Comparison of ENCODE assay signal across 14 cellular contexts in genomic region chr4:76881375-76881774, GRCh38. TPM values are rescaled to one million over a fixed set of nuclear protein-coding genes. Genes with fewer than 3 reads are reported as not detected.
A peak's percentile ranks its signal among the peaks of the same experiment; 100 is the strongest.
DNase-seq lines count a peak whose midpoint lies in the region; ATAC-seq and TF ChIP-seq lines count a peak whose summit lies in the region.
"Had no signal": no experiment of that assay in that cellular context is flagged by ENCODE, and none has a peak within 500 bp of the region (broad histone marks: within the 10 kb centered on the region; RNA-seq: fewer than 3 reads in every experiment).

No MANE protein-coding gene starts in this region.

- no peak overlapping the region for H2BK5ac ChIP-seq in IMR-90 (ENCODE audit: low read depth, low read length, poor library complexity, severe bottlenecking)

- H3K4ac ChIP-seq in IMR-90 (ENCODE audit: low read depth, low read length), result 0 out of 2 replicates have a peak overlapping the region, but pooled peaks have one; percentile 44

- H3K27ac ChIP-seq in IMR-90 (ENCODE audit: insufficient read depth, low read length) (no peak overlapping the region; the same call in 1 of the 2 replicates), epithelial cell of prostate (peak overlapping the region; percentile 54)
- H3K27ac ChIP-seq: thyroid gland had no signal

- H2BK20ac ChIP-seq in IMR-90 (ENCODE audit: low read depth, low read length), result peak overlapping the region; percentile 24; the same call in 1 of the 2 replicates

- no peak for TF ChIP-seq CTCF in IMR-90 (conservative IDR thresholded peaks at IDR 0.05; ENCODE audit: low read depth, low read length)

- H3K18ac ChIP-seq in IMR-90 (ENCODE audit: low read depth, low read length), result peak overlapping the region; percentile 35; the same call in 1 of the 2 replicates

- no peaks in the 10 kb centered on the region for H4K20me1 ChIP-seq in IMR-90 (ENCODE audit: insufficient read depth, low read length)

- H3K36me3 ChIP-seq in IMR-90 (ENCODE audit: control insufficient read depth, insufficient read depth, low read length), result no peaks in the 10 kb centered on the region
- H3K36me3 ChIP-seq: thyroid gland had no signal

- dilution Hi-C loops in IMR-90 (cut with HindIII; ENCODE audit: low sequenced_read_pairs, unreplicated experiment), result no loop called here

- POLR2A ChIA-PET in IMR-90 (lab: Charles Lee; ENCODE audit: unreplicated experiment) (no interaction called here), HEK293T (lab: Yijun Ruan, JAX) (interaction anchor here (0.5 kb wide), 1 partner anchor 202 kb away, joined by 3 read pairs; no protein-coding TSS in a partner anchor)

- H3K23ac ChIP-seq in IMR-90 (ENCODE audit: low read depth, low read length), result no peak overlapping the region

- H3K79me1 ChIP-seq in IMR-90 (ENCODE audit: low read depth in 1 of 2, low read length in 2 of 2), result no peaks in the 10 kb centered on the region

- no peaks in the 10 kb centered on the region for H3K27me3 ChIP-seq in IMR-90 (ENCODE audit: control insufficient read depth, insufficient read depth, low read length)
- H3K27me3 ChIP-seq: thyroid gland had no signal

- H3K9me3 ChIP-seq in IMR-90 (ENCODE audit: control insufficient read depth, insufficient read depth, low read length), result no peaks in the 10 kb centered on the region
- H3K9me3 ChIP-seq: thyroid gland had no signal

- no peak overlapping the region for H3K9ac ChIP-seq in IMR-90 (ENCODE audit: low read depth, low read length)

- BruUV-seq in IMR-90 (replicated peaks; lab: Mats Ljungman, UMichigan), result no TSS peak

- H3K4me3 ChIP-seq in IMR-90 (ENCODE audit: insufficient read depth, low read depth, low read length), result no peak overlapping the region
- H3K4me3 ChIP-seq: thyroid gland had no signal

- in situ Hi-C loops in IMR-90 (cut with MboI; ENCODE audit: low sequenced_read_pairs), result no loop called here
- in situ Hi-C loops in G401 (cut with HindIII; ENCODE audit: low sequenced_read_pairs), result no loop called here

- ATAC-seq in IMR-90 (ENCODE audit: low read depth), result no peak

- no peak overlapping the region for H3K56ac ChIP-seq in IMR-90 (ENCODE audit: extremely low read depth, insufficient read depth, low read length)

- 0 out of 3 replicates have a peak overlapping the region, but pooled peaks have one; percentile 47 for H2BK15ac ChIP-seq in IMR-90 (ENCODE audit: low read depth, low read length)

- peak overlapping the region; percentile 10; the same call in 1 of the 2 replicates for H4K5ac ChIP-seq in IMR-90 (ENCODE audit: low read depth, low read length)

- H2AFZ ChIP-seq in IMR-90 (replicated peaks; ENCODE audit: low read length, poor library complexity), result no peak overlapping the region

- no peak for TF ChIP-seq RAD21 in IMR-90 (IDR thresholded peaks at IDR 0.05; ENCODE audit: low read length)

- no peak overlapping the region for H2AK9ac ChIP-seq in IMR-90 (replicated peaks; ENCODE audit: low read depth, low read length, poor library complexity)

- no peak for TF ChIP-seq POLR2A in IMR-90 (IDR thresholded peaks at IDR 0.05; ENCODE audit: low read depth, low read length)

- no peak overlapping the region for H2AK5ac ChIP-seq in IMR-90 (ENCODE audit: low read depth, low read length)

- no peak overlapping the region for H3K4me2 ChIP-seq in IMR-90 (ENCODE audit: low read depth, low read length)

- H2BK120ac ChIP-seq in IMR-90 (ENCODE audit: low read depth, low read length), result peak overlapping the region; percentile 43; the same call in 1 of the 2 replicates

- H4K91ac ChIP-seq in IMR-90 (ENCODE audit: insufficient read depth, low read depth, low read length), result no peak overlapping the region

- intact Hi-C loops in IMR-90 (cut with micrococcal nuclease), result loop anchor here (5.0 kb wide), 1 partner anchor 61 kb away; no protein-coding TSS in a partner anchor

- H3K4me1 ChIP-seq in IMR-90 (ENCODE audit: control insufficient read depth, insufficient read depth, low read length), result peaks cover 5% of the 10 kb centered on the region; the same call in 1 of the 2 replicates
- H3K4me1 ChIP-seq: thyroid gland had no signal

- DNase-seq in COR-L47 (lab: John Stamatoyannopoulos, UW), result peak; percentile 44
- no peak for DNase-seq in IMR-90
- peak; percentile 77 for DNase-seq in NCI-H69 (lab: John Stamatoyannopoulos, UW)
- DNase-seq in epithelial cell of prostate (ENCODE audit: low read depth, low spot score), result peak; percentile 92
- no peak for DNase-seq in G401 (ENCODE audit: low spot score)
- DNase-seq in Kasumi-1 (lab: John Stamatoyannopoulos, UW), result no peak
- no peak for DNase-seq in activated gamma-delta T cell treated with Interleukin-2 at 50 U/mL for 16 hours
- no peak for DNase-seq in HEK293T (ENCODE audit: extremely low spot score)
- DNase-seq: activated CD4-positive, alpha-beta T cell treated with anti-CD3 and anti-CD28 coated beads, Interleukin-2, amount 50 U/mL, for 1 hour; central memory CD4-positive, alpha-beta T cell; right cardiac atrium; stimulated activated CD4-positive, alpha-beta T cell treated with anti-CD3 and anti-CD28 coated beads, Interleukin-2, amount 100 ng/mL, for 24 hours; thyroid gland had no signal

- no CpG with 5 or more reads among the region's 1 CpG for WGBS in IMR-90 (ENCODE audit: extremely low coverage in 2 of 2, insufficient read length in 1 of 2), 2 experiments

- 0 out of 2 replicates have a peak overlapping the region, but pooled peaks have one; percentile 21 for H3K14ac ChIP-seq in IMR-90 (replicated peaks; ENCODE audit: low read depth, low read length)

- CTCF ChIA-PET in IMR-90 (lab: Yijun Ruan, JAX), result interaction anchor here (0.8 kb wide), 1 partner anchor 35 kb away, joined by 3 read pairs; no protein-coding TSS in a partner anchor
- CTCF ChIA-PET in HEK293T (lab: Yijun Ruan, JAX), result interaction anchor here (0.7 kb wide), 1 partner anchor 9 kb away, joined by 4 read pairs; no protein-coding TSS in a partner anchor

- H3K9me1 ChIP-seq in IMR-90 (ENCODE audit: insufficient read depth, low read length), result peaks cover 7% of the 10 kb centered on the region; the same call in 1 of the 2 replicates

- no peak overlapping the region for H4K8ac ChIP-seq in IMR-90 (ENCODE audit: low read depth in 2 of 2, low read length in 2 of 2)

TF ChIP-seq in IMR-90, 13 proteins besides CTCF, POLR2A, EP300 and RAD21:
- no peak for TF ChIP-seq MAZ (IDR thresholded peaks at IDR 0.05; ENCODE audit: borderline replicate concordance, low read depth, low read length)
TF ChIP-seq in IMR-90: peak in this region for 0.

TF ChIP-seq in HEK293T, 16 proteins besides CTCF, POLR2A, EP300 and RAD21:
- TF ChIP-seq L3MBTL2 (conservative IDR thresholded peaks at IDR 0.05) (no peak), FOXA1 (IDR thresholded peaks at IDR 0.05) (no peak), HDGF (IDR thresholded peaks at IDR 0.05; ENCODE audit: borderline replicate concordance) (no peak), FOXM1 (IDR thresholded peaks at IDR 0.05; ENCODE audit: borderline replicate concordance) (no peak), PKNOX1 (IDR thresholded peaks at IDR 0.05) (no peak), ELF4 (IDR thresholded peaks at IDR 0.05) (no peak), LEF1 (IDR thresholded peaks at IDR 0.05; ENCODE audit: borderline replicate concordance) (no peak), ZNF384 (IDR thresholded peaks at IDR 0.05) (no peak), FOXK2 (IDR thresholded peaks at IDR 0.05) (no peak), SUZ12 (IDR thresholded peaks at IDR 0.05) (no peak), BHLHE40 (IDR thresholded peaks at IDR 0.05; ENCODE audit: borderline replicate concordance) (no peak), CTBP1 (IDR thresholded peaks at IDR 0.05; ENCODE audit: borderline replicate concordance) (no peak), TARDBP (IDR thresholded peaks at IDR 0.05) (no peak), ARNT (IDR thresholded peaks at IDR 0.05) (no peak), NFRKB (IDR thresholded peaks at IDR 0.05) (no peak), SP1 (IDR thresholded peaks at IDR 0.05) (no peak)

RNA-seq across cellular contexts. Expression of gene SOWAHB, which starts 16.6 kb away (rescaled TPM):
- total RNA-seq in IMR-90 (2012; rRNA removed), result under 0.01 TPM in 1 of 2 replicates, not detected in the other
- not detected in 2 replicates for polyA plus RNA-seq in IMR-90 (2012; rRNA removed)
- polyA plus RNA-seq in IMR-90 (2012; cell fraction: cytosol; rRNA removed), result 0.01 and 0.02 TPM in 2 replicates
- polyA plus RNA-seq in IMR-90 (2012; cell fraction: nucleus; rRNA removed; ENCODE audit: low replicate concordance), result 0.02 and 0.03 TPM in 2 replicates
- total RNA-seq in G401 (2014; rRNA removed; shearing (Covaris generic)), result 0.27 and 0.86 TPM in 2 replicates
- total RNA-seq: neural crest cell, right cardiac atrium had no signal
- polyA plus RNA-seq: right cardiac atrium had no signal

Comparison
In these comparisons a context has a peak if more than half of its experiments do, and no peak if none do; other contexts are left out.
1. DNase-seq: peak in COR-L47 (single experiment), NCI-H69 (single experiment) and epithelial cell of prostate (single experiment); none in IMR-90 (single experiment), G401 (single experiment), Kasumi-1 (0 of 2), activated gamma-delta T cell treated with Interleukin-2 at 50 U/mL for 16 hours (single experiment) and HEK293T (single experiment).